29 cellular contexts compared by ENCODE assay signal in the genomic region with DNA sequence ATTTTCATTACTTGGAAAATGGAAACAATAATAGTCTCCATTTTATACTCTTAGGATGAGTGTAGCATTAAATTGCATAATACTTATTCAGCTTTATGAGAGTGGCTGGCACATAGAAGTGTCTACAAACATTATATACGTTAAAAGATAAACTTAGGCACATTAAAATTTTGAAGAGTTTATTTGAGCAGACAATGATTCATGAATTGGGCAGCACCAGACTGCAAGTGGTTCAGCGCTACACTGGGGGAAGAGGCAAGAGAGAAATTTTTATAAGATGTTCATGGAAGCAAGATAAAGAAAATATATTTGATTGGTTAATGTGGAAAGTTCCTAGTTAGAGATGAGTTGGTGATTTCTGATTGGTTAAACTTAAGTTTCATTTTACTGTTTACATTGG.
DNase-seq lines count a peak whose midpoint lies in the region; TF ChIP-seq lines count a peak whose summit lies in the region.
"Had no signal": no experiment of that assay in that cellular context is flagged by ENCODE, and none has a peak within 500 bp of the region (broad histone marks: within the 10 kb centered on the region; RNA-seq: fewer than 3 reads in every experiment).

No MANE protein-coding gene starts in this region.

- TF ChIP-seq CTCF in HEK293 (tag by site-specific recombination; IDR thresholded peaks at IDR 0.05) (no peak), PC-9 (conservative IDR thresholded peaks at IDR 0.05) (no peak)

- no TSS peak for BruUV-seq in PC-9 (replicated peaks; lab: Mats Ljungman, UMichigan)

- DNase-seq in PC-9 (no peak), COLO829 (ENCODE audit: low spot score) (no peak), activated gamma-delta T cell (lab: John Stamatoyannopoulos, UW) (no peak)
- DNase-seq: 8988T; ACHN; AML-193; BE2C; C1 segment of cervical spinal cord; Caco-2; Calu3; CD4-positive, alpha-beta memory T cell; CD4-positive, alpha-beta T cell; CD4-positive, CD25-positive, alpha-beta regulatory T cell; CD8-positive, alpha-beta memory T cell; CD8-positive, alpha-beta T cell; COR-L47; DMS 273 treated with DMSO at 0.1 percent for 48 hours; DMS153; DMS53; DMS79; DMS79 treated with DMSO at 0.1 percent for 48 hours; DND-41; EL had no signal

- no peaks in the 10 kb centered on the region for H3F3A ChIP-seq in PC-9 (ENCODE audit: insufficient read depth, low read depth)

- no peaks in the 10 kb centered on the region for H3K27me3 ChIP-seq in PC-9 (ENCODE audit: insufficient read depth, low read depth)
- H3K27me3 ChIP-seq: BE2C; BLaER1; BLaER1 treated with 17β-estradiol and CSF1 and Interleukin-3, amounts not matched to agents 10 nM and 100 nM had no signal

- H3K4me2 ChIP-seq in PC-9: no peak overlapping the region
- H3K4me2 ChIP-seq: A549 had no signal

- POLR2A ChIA-PET in HEK293 (lab: Yijun Ruan, JAX) (no interaction called here), PC-9 (lab: Charles Lee; ENCODE audit: unreplicated experiment) (no interaction called here)

- no peaks in the 10 kb centered on the region for H3K4me1 ChIP-seq in HEK293 (ENCODE audit: control insufficient read depth, insufficient read depth, low read length)
- H3K4me1 ChIP-seq in PC-9 (replicated peaks; ENCODE audit: insufficient read depth): no peaks in the 10 kb centered on the region
- H3K4me1 ChIP-seq: A549, Caco-2 had no signal

- 0 out of 2 replicates have a peak overlapping the region, but pooled peaks have one; percentile 26 for H2AFZ ChIP-seq in PC-9

- no peaks in the 10 kb centered on the region for H3K36me3 ChIP-seq in HEK293 (ENCODE audit: control insufficient read depth in 2 of 2, insufficient read depth in 1 of 2, low read length in 2 of 2)
- no peaks in the 10 kb centered on the region for H3K36me3 ChIP-seq in PC-9 (ENCODE audit: low read depth)
- H3K36me3 ChIP-seq: BE2C; BLaER1; BLaER1 treated with 17β-estradiol and CSF1 and Interleukin-3, amounts not matched to agents 10 nM and 100 nM had no signal

- H3K9me3 ChIP-seq in HEK293 (ENCODE audit: control insufficient read depth, insufficient read depth, low read depth, low read length) (no peaks in the 10 kb centered on the region), PC-9 (ENCODE audit: insufficient read depth, low read depth) (no peaks in the 10 kb centered on the region; the same call in 1 of the 2 replicates)
- H3K9me3 ChIP-seq: A549, BE2C, Caco-2 had no signal

- no peaks in the 10 kb centered on the region for H4K20me1 ChIP-seq in PC-9 (ENCODE audit: insufficient read depth)
- H4K20me1 ChIP-seq: BLaER1; BLaER1 treated with 17β-estradiol and CSF1 and Interleukin-3, amounts not matched to agents 10 nM and 100 nM had no signal

- H3K4me3 ChIP-seq in HEK293 (ENCODE audit: low read depth, low read length): no peak overlapping the region
- no peak overlapping the region for H3K4me3 ChIP-seq in PC-9
- H3K4me3 ChIP-seq: A549; BLaER1; BLaER1 treated with 17β-estradiol and CSF1 and Interleukin-3, amounts not matched to agents 10 nM and 100 nM had no signal

- intact Hi-C loops in PC-9 (cut with micrococcal nuclease; ENCODE audit: unreplicated experiment): no loop called here

- CTCF ChIA-PET in HEK293 (lab: Yijun Ruan, JAX) (no interaction called here), PC-9 (lab: Charles Lee) (no interaction called here)

- H3K79me2 ChIP-seq in PC-9 (ENCODE audit: low read depth): no peaks in the 10 kb centered on the region

- H3K9me2 ChIP-seq in PC-9 (ENCODE audit: insufficient read depth): no peaks in the 10 kb centered on the region

- H3K27ac ChIP-seq in HEK293 (ENCODE audit: extremely low read depth, low read depth, low read length) (no peak overlapping the region), PC-9 (no peak overlapping the region)
- H3K27ac ChIP-seq: 22Rv1; A549; BLaER1; BLaER1 treated with 17β-estradiol and CSF1 and Interleukin-3, amounts not matched to agents 10 nM and 100 nM; C4-2B had no signal

TF ChIP-seq in HEK293, 187 proteins besides CTCF, POLR2A, EP300 and RAD21:
- TF ChIP-seq ZNF549 (tag by site-specific recombination; IDR thresholded peaks at IDR 0.05) (peak; percentile 97), SETDB1 (IDR thresholded peaks at IDR 0.05; ENCODE audit: insufficient read length, low read length) (peak; percentile 29)
- TF ChIP-seq, protein P1, sequence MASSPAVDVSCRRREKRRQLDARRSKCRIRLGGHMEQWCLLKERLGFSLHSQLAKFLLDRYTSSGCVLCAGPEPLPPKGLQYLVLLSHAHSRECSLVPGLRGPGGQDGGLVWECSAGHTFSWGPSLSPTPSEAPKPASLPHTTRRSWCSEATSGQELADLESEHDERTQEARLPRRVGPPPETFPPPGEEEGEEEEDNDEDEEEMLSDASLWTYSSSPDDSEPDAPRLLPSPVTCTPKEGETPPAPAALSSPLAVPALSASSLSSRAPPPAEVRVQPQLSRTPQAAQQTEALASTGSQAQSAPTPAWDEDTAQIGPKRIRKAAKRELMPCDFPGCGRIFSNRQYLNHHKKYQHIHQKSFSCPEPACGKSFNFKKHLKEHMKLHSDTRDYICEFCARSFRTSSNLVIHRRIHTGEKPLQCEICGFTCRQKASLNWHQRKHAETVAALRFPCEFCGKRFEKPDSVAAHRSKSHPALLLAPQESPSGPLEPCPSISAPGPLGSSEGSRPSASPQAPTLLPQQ (tag by site-specific recombination; IDR thresholded peaks at IDR 0.05): no peak
